8 cellular contexts compared by ENCODE assay signal in genomic region chr17:47660064-47660492, GRCh38. TPM values are rescaled to one million over a fixed set of nuclear protein-coding genes. Genes with fewer than 3 reads are reported as not detected.
DNase-seq lines count a peak whose midpoint lies in the region; ATAC-seq and TF ChIP-seq lines count a peak whose summit lies in the region.

No MANE protein-coding gene starts in this region.

- peaks cover 80% of the 10 kb centered on the region for H3K4me1 Mint-ChIP-seq in activated T-cell treated with anti-CD3 and anti-CD28 coated beads, Interleukin-2, amount 50 U/mL, for 72 hours (ENCODE audit: low read depth)

- intact Hi-C loops in adrenal gland (cut with DNase I) = loop anchor here in 1 of 2 donors (10.0 kb wide), 1 partner anchor 145 kb away; no protein-coding TSS in a partner anchor

- no peaks in the 10 kb centered on the region for H3K9me3 Mint-ChIP-seq in activated T-cell treated with anti-CD3 and anti-CD28 coated beads, Interleukin-2, amount 50 U/mL, for 72 hours

- peak overlapping the region; percentile 62 to 81 for H3K4me3 Mint-ChIP-seq in activated T-cell treated with anti-CD3 and anti-CD28 coated beads, Interleukin-2, amount 50 U/mL, for 72 hours

- H3K4me3 ChIP-seq in adrenal gland (no peak overlapping the region), thymus (ENCODE audit: low read length) (peak overlapping the region; percentile 4)

- peak; percentile 75 to 84 for ATAC-seq in activated T-cell treated with anti-CD3 and anti-CD28 coated beads, Interleukin-2, amount 50 U/mL, for 72 hours (replicated peaks in 1 of 2)
- ATAC-seq in HG03520 (IDR thresholded peaks at IDR 0.05; ENCODE audit: unreplicated experiment) = peak; percentile 42

- H3K9me3 ChIP-seq in adrenal gland (replicated peaks in 1 of 3) (no peaks in the 10 kb centered on the region), thymus (ENCODE audit: control insufficient read depth) (no peaks in the 10 kb centered on the region)

- DNase-seq in activated T-cell treated with anti-CD3 and anti-CD28 coated beads, Interleukin-2, amount 50 U/mL, for 72 hours = no peak
- DNase-seq in activated T-cell treated with anti-CD3 and anti-CD28 coated beads, Interleukin-2, amount 50 U/mL, for 1 hour = no peak
- DNase-seq in adrenal gland (no peak), KG1 (lab: John Stamatoyannopoulos, UW) (no peak), dermis blood vessel endothelial cell (no peak), cerebellar nuclear complex (lab: John Stamatoyannopoulos, UW) (no peak)

- peaks cover 21 to 52% of the 10 kb centered on the region in 2 donors for H3K36me3 Mint-ChIP-seq in activated T-cell treated with anti-CD3 and anti-CD28 coated beads, Interleukin-2, amount 50 U/mL, for 72 hours (ENCODE audit: insufficient read depth in 2 of 2)

- TF ChIP-seq CTCF in adrenal gland (IDR thresholded peaks at IDR 0.05) = peak in 2 of 6 experiments; percentile 10 to 28

- peak overlapping the region; percentile 94 for H3K27ac Mint-ChIP-seq in activated T-cell treated with anti-CD3 and anti-CD28 coated beads, Interleukin-2, amount 50 U/mL, for 72 hours

- H3K27ac ChIP-seq in adrenal gland (peak overlapping the region in 3 of 5 donors; percentile 16 to 45 (median 30)), thymus (ENCODE audit: low read depth) (peak overlapping the region; percentile 67)

- H3K36me3 ChIP-seq in adrenal gland (replicated peaks in 1 of 2) (peaks cover 0 to 100% of the 10 kb centered on the region in 2 donors), thymus (ENCODE audit: control insufficient read depth, insufficient read depth) (peaks cover 76% of the 10 kb centered on the region)

- 47 to 68% (median 53%) methylated on average over 6 of the region's 6 CpGs for WGBS in adrenal gland, 4 donors
- WGBS in thymus = 20% methylated on average over 6 of the region's 6 CpGs

- peaks cover 5 to 30% of the 10 kb centered on the region in 2 donors for H3K4me1 ChIP-seq in adrenal gland (replicated peaks in 1 of 2)
- no peaks in the 10 kb centered on the region for H3K4me1 ChIP-seq in thymus (ENCODE audit: control insufficient read depth, insufficient read depth, low read length)

- H3K27me3 ChIP-seq in adrenal gland = no peaks in the 10 kb centered on the region
- no peaks in the 10 kb centered on the region for H3K27me3 ChIP-seq in thymus (ENCODE audit: control insufficient read depth, insufficient read depth)

- H3K27me3 Mint-ChIP-seq in activated T-cell treated with anti-CD3 and anti-CD28 coated beads, Interleukin-2, amount 50 U/mL, for 72 hours (ENCODE audit: low read depth) = no peaks in the 10 kb centered on the region

- TF ChIP-seq POLR2A in adrenal gland (IDR thresholded peaks at IDR 0.05) = no peak

RNA-seq across cellular contexts. Expression of gene KPNB1, which starts 10.4 kb away (rescaled TPM):
- 100 to 1,000 TPM; 581 to 729 TPM for total RNA-seq in activated T-cell treated with anti-CD3 and anti-CD28 coated beads, Interleukin-2, amount 50 U/mL, for 72 hours
- total RNA-seq in adrenal gland (100 to 1,000 TPM; 159 to 352 (median 252) TPM), dermis blood vessel endothelial cell (394 and 596 TPM in 2 replicates)
- polyA plus RNA-seq in adrenal gland (100 to 1,000 TPM in 1 of 3 donors, 10 to 100 TPM in 2; 41.5 to 339 (median 45.3) TPM), thymus (91.3 TPM)

RNA-seq across cellular contexts. Expression of gene TBKBP1, which starts 33.9 kb away (rescaled TPM):
- 10 to 100 TPM; 24.2 to 28.7 TPM for total RNA-seq in activated T-cell treated with anti-CD3 and anti-CD28 coated beads, Interleukin-2, amount 50 U/mL, for 72 hours
- total RNA-seq in adrenal gland = 10 to 100 TPM in 4 of 8 donors, 1 to 10 TPM in 4; 3.9 to 15.9 (median 11.5) TPM
- polyA plus RNA-seq in adrenal gland = 10 to 100 TPM in 2 of 3 donors, 1 to 10 TPM in 1; 5.7 to 63.9 (median 18.6) TPM
- polyA plus RNA-seq in thymus = 9.5 TPM
- 14.8 and 20.2 TPM in 2 replicates for total RNA-seq in dermis blood vessel endothelial cell
